ENCODE assay signal across 11 cellular contexts in the genomic region with DNA sequence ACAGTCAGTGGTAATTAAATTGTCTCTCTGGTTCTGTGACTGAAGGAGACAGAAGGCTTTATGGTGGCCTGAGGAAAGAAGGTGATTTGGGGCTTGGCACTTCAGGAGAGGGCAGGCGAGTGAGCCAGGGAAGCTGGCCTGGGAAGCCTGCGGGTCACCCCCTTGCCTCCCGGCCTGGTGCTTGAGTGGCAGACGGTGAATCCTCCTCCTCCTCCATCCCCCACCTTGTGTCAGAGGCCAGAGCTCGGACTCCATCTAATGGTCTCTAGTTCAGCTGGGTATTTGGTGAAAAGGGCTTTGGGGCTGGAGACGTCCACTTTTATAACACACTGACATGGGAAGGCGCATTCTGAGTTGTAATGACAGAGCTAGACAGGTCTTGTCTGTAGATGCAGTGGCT. TPM values are rescaled to one million over a fixed set of nuclear protein-coding genes. Genes with fewer than 3 reads are reported as not detected.
DNase-seq lines count a peak whose midpoint lies in the region; ATAC-seq and TF ChIP-seq lines count a peak whose summit lies in the region.
"Had no signal": no experiment of that assay in that cellular context is flagged by ENCODE, and none has a peak within 500 bp of the region (broad histone marks: within the 10 kb centered on the region; RNA-seq: fewer than 3 reads in every experiment).

No MANE protein-coding gene starts in this region.

- no peak overlapping the region for H3K9ac ChIP-seq in OCI-LY1 (ENCODE audit: low read length)

- H3K27me3 ChIP-seq in CD8-positive, alpha-beta memory T cell (ENCODE audit: insufficient read depth, low read length, poor library complexity, severe bottlenecking): no peaks in the 10 kb centered on the region
- H3K27me3 ChIP-seq in OCI-LY1 (ENCODE audit: insufficient read depth, low read length): no peaks in the 10 kb centered on the region
- H3K27me3 ChIP-seq: pancreas had no signal

- CTCF ChIA-PET in CD8-positive, alpha-beta memory T cell (lab: Charles Lee): interaction anchor here (1.2 to 2.8 kb wide), 4 partner anchors 10 to 33 kb away, joined by 3 to 9 read pairs (median 4); a partner anchor contains a TSS

- no peaks in the 10 kb centered on the region for H3K9me2 ChIP-seq in OCI-LY1 (ENCODE audit: low read depth, low read length)

- peaks cover 37 to 51% (median 43%) of the 10 kb centered on the region in 3 donors for H3K4me1 Mint-ChIP-seq in CD8-positive, alpha-beta memory T cell
- peaks cover 41% of the 10 kb centered on the region for H3K4me1 Mint-ChIP-seq in dendritic cell treated with granulocyte-macrophage colony-stimulating factor and Interleukin-4, amounts not matched to agents 40 ng/mL and 50 ng/mL, for 4 days (ENCODE audit: low read depth)

- H2AFZ ChIP-seq in OCI-LY1 (ENCODE audit: low read length): no peak overlapping the region

- no peaks in the 10 kb centered on the region for H3K9me3 Mint-ChIP-seq in CD8-positive, alpha-beta memory T cell
- no peaks in the 10 kb centered on the region for H3K9me3 Mint-ChIP-seq in dendritic cell treated with granulocyte-macrophage colony-stimulating factor and Interleukin-4, amounts not matched to agents 40 ng/mL and 50 ng/mL, for 4 days

- no peaks in the 10 kb centered on the region for H3K36me3 Mint-ChIP-seq in CD8-positive, alpha-beta memory T cell
- H3K36me3 Mint-ChIP-seq in dendritic cell treated with granulocyte-macrophage colony-stimulating factor and Interleukin-4, amounts not matched to agents 40 ng/mL and 50 ng/mL, for 4 days (ENCODE audit: low read depth): peaks cover 9% of the 10 kb centered on the region

- POLR2A ChIA-PET in CD8-positive, alpha-beta memory T cell (lab: Charles Lee): interaction anchor here (0.7 to 2.2 kb wide), 6 partner anchors 9 to 33 kb away, joined by 3 to 15 read pairs (median 4); a partner anchor contains a TSS

- H3K4me3 Mint-ChIP-seq in CD8-positive, alpha-beta memory T cell: peak overlapping the region; percentile 66 to 89 (median 76)
- H3K4me3 Mint-ChIP-seq in dendritic cell treated with granulocyte-macrophage colony-stimulating factor and Interleukin-4, amounts not matched to agents 40 ng/mL and 50 ng/mL, for 4 days: peak overlapping the region; percentile 37

- no peak overlapping the region for H3K27ac ChIP-seq in CD8-positive, alpha-beta memory T cell (ENCODE audit: low read depth, low read length)
- peak overlapping the region; percentile 73 for H3K27ac ChIP-seq in OCI-LY1 (ENCODE audit: low read depth, low read length, poor library complexity, severe bottlenecking)

- ATAC-seq in sciatic nerve: peak; percentile 8
- ATAC-seq in omental fat pad (ENCODE audit: low FRiP score): no peak

- no peaks in the 10 kb centered on the region for H4K20me1 ChIP-seq in OCI-LY1 (ENCODE audit: insufficient read depth, low read length)

- H3K4me1 ChIP-seq in CD8-positive, alpha-beta memory T cell (ENCODE audit: insufficient read depth, low read length): peaks cover 48% of the 10 kb centered on the region
- peaks cover 44% of the 10 kb centered on the region for H3K4me1 ChIP-seq in OCI-LY1 (ENCODE audit: insufficient read depth, low read length, severe bottlenecking)

- DNase-seq in CD8-positive, alpha-beta memory T cell: no peak
- DNase-seq in sciatic nerve (ENCODE audit: low spot score) (no peak), COR-L47 (lab: John Stamatoyannopoulos, UW) (no peak), NCI-H187 (lab: John Stamatoyannopoulos, UW) (no peak), NCI-H146 (lab: John Stamatoyannopoulos, UW) (no peak), omental fat pad (ENCODE audit: low spot score) (no peak)
- DNase-seq: Calu3, NCI-H82 had no signal

- peak overlapping the region; percentile 23 for H3K4me3 ChIP-seq in CD8-positive, alpha-beta memory T cell (ENCODE audit: low read length)
- no peak overlapping the region for H3K4me3 ChIP-seq in OCI-LY1 (ENCODE audit: low read depth, low read length, poor library complexity, severe bottlenecking)
- H3K4me3 ChIP-seq: pancreas had no signal

- H3K36me3 ChIP-seq in CD8-positive, alpha-beta memory T cell (ENCODE audit: insufficient read depth, low read length): no peaks in the 10 kb centered on the region
- no peaks in the 10 kb centered on the region for H3K36me3 ChIP-seq in OCI-LY1 (ENCODE audit: insufficient read depth, low read length)
- H3K36me3 ChIP-seq: pancreas had no signal

- H3K4me2 ChIP-seq in OCI-LY1 (ENCODE audit: low read length): no peak overlapping the region

- no peaks in the 10 kb centered on the region for H3K9me3 ChIP-seq in CD8-positive, alpha-beta memory T cell (ENCODE audit: low read length)
- H3K9me3 ChIP-seq in OCI-LY1 (ENCODE audit: low read length): no peaks in the 10 kb centered on the region
- H3K9me3 ChIP-seq: pancreas had no signal

- TF ChIP-seq CTCF in OCI-LY1 (IDR thresholded peaks at IDR 0.05; ENCODE audit: low read length) (no peak), omental fat pad (IDR thresholded peaks at IDR 0.05) (no peak)

- peaks cover 0 to 6% of the 10 kb centered on the region in 2 donors for H3K27me3 Mint-ChIP-seq in CD8-positive, alpha-beta memory T cell
- H3K27me3 Mint-ChIP-seq in dendritic cell treated with granulocyte-macrophage colony-stimulating factor and Interleukin-4, amounts not matched to agents 40 ng/mL and 50 ng/mL, for 4 days: no peaks in the 10 kb centered on the region

- intact Hi-C loops in dendritic cell treated with granulocyte-macrophage colony-stimulating factor and Interleukin-4, amounts not matched to agents 40 ng/mL and 50 ng/mL, for 4 days (cut with micrococcal nuclease): no loop called here
- intact Hi-C loops in sciatic nerve (cut with DNase I): no loop called here

- H3K79me2 ChIP-seq in OCI-LY1 (ENCODE audit: insufficient read depth, low read length): no peaks in the 10 kb centered on the region

- H3F3A ChIP-seq in OCI-LY1 (ENCODE audit: insufficient read depth, low read length): no peaks in the 10 kb centered on the region

- peak overlapping the region; percentile 91 to 99 (median 95) for H3K27ac Mint-ChIP-seq in CD8-positive, alpha-beta memory T cell
- peak overlapping the region; percentile 87 for H3K27ac Mint-ChIP-seq in dendritic cell treated with granulocyte-macrophage colony-stimulating factor and Interleukin-4, amounts not matched to agents 40 ng/mL and 50 ng/mL, for 4 days

RNA-seq across cellular contexts. Expression of a gene that starts 8.7 kb away (rescaled TPM):
- total RNA-seq in CD8-positive, alpha-beta memory T cell: 1 to 10 TPM; 3.3 to 3.5 TPM
- polyA plus RNA-seq in CD8-positive, alpha-beta memory T cell: 17.2 TPM
- total RNA-seq in sciatic nerve (10.3 TPM), omental fat pad (1 to 10 TPM; 1.9 to 9.0 (median 4.5) TPM)

RNA-seq across cellular contexts. Expression of a gene that starts 9.6 kb away (rescaled TPM):
- total RNA-seq in CD8-positive, alpha-beta memory T cell: 100 to 1,000 TPM; 152 to 156 TPM
- polyA plus RNA-seq in CD8-positive, alpha-beta memory T cell: 12.4 TPM
- total RNA-seq in sciatic nerve (42.2 TPM), omental fat pad (10 to 100 TPM; 21.5 to 41.5 (median 30.8) TPM)

RNA-seq across cellular contexts. Expression of a gene that starts 36.8 kb away (rescaled TPM):
- 1 to 10 TPM; 3.5 to 4.6 TPM for total RNA-seq in CD8-positive, alpha-beta memory T cell
- polyA plus RNA-seq in CD8-positive, alpha-beta memory T cell: not detected
- total RNA-seq in sciatic nerve: 23.0 TPM
- total RNA-seq in omental fat pad: 10 to 100 TPM in 3 of 4 donors, 1 to 10 TPM in 1; 7.8 to 33.0 (median 26.5) TPM

RNA-seq across cellular contexts. Expression of a gene that starts 38.5 kb away (rescaled TPM):
- 100 to 1,000 TPM; 208 to 214 TPM for total RNA-seq in CD8-positive, alpha-beta memory T cell
- polyA plus RNA-seq in CD8-positive, alpha-beta memory T cell: 58.0 TPM
- total RNA-seq in sciatic nerve (53.9 TPM), omental fat pad (10 to 100 TPM; 43.1 to 85.3 (median 78.4) TPM)

RNA-seq across cellular contexts. Expression of a gene that starts 46.4 kb away (rescaled TPM):
- total RNA-seq in CD8-positive, alpha-beta memory T cell: 100 to 1,000 TPM; 160 to 162 TPM
- polyA plus RNA-seq in CD8-positive, alpha-beta memory T cell: 105 TPM
- total RNA-seq in sciatic nerve (73.6 TPM), omental fat pad (100 to 1,000 TPM in 1 of 4 donors, 10 to 100 TPM in 3; 85.7 to 101 (median 90.7) TPM)
